Comparison of ENCODE assay signal across 10 cellular contexts in genomic region chr4:76738081-76738931, GRCh38.
A peak's percentile ranks its signal among the peaks of the same experiment; 100 is the strongest.
DNase-seq lines count a peak whose midpoint lies in the region; ATAC-seq and TF ChIP-seq lines count a peak whose summit lies in the region.
"Had no signal": no experiment of that assay in that cellular context is flagged by ENCODE, and none has a peak within 500 bp of the region (broad histone marks: within the 10 kb centered on the region; RNA-seq: fewer than 3 reads in every experiment).

No MANE protein-coding gene starts in this region.

- intact Hi-C loops in posterior vena cava (cut with DNase I) = no loop called here

- H3K9me3 Mint-ChIP-seq in endodermal cell = no peaks in the 10 kb centered on the region
- H3K9me3 Mint-ChIP-seq: naive B cell had no signal

- H3K27ac Mint-ChIP-seq in endodermal cell = no peak overlapping the region

- H3K27ac ChIP-seq in endodermal cell (ENCODE audit: low read depth, low read length) = peak overlapping the region; percentile 5

- DNase-seq in GM03348 (ENCODE audit: low spot score) (peak; percentile 87), endodermal cell (no peak), posterior vena cava (ENCODE audit: low spot score) (peak; percentile 88), H7 (no peak)
- DNase-seq: naive B cell, NCI-H1436 treated with DMSO at 0.1 percent for 48 hours had no signal

- H3K4me3 ChIP-seq in endodermal cell (ENCODE audit: low read length) = no peak overlapping the region
- H3K4me3 ChIP-seq in H7 (ENCODE audit: insufficient read depth, low read depth, low read length) = no peak overlapping the region

- no peak overlapping the region for H3K4me3 Mint-ChIP-seq in endodermal cell
- H3K4me3 Mint-ChIP-seq: naive B cell had no signal

- no peak for TF ChIP-seq CTCF in endodermal cell (conservative IDR thresholded peaks at IDR 0.05)

- H3K36me3 ChIP-seq in endodermal cell (ENCODE audit: control insufficient read depth, insufficient read depth, low read length) (peaks cover 29% of the 10 kb centered on the region), H7 (replicated peaks; ENCODE audit: control insufficient read depth, insufficient read depth, low read length) (peaks cover 12% of the 10 kb centered on the region)

- H3K36me3 Mint-ChIP-seq in endodermal cell (ENCODE audit: low read depth) = peaks cover 24% of the 10 kb centered on the region
- H3K36me3 Mint-ChIP-seq: naive B cell had no signal

- WGBS in endodermal cell (ENCODE audit: insufficient coverage in 1 of 2, insufficient read length in 1 of 2), 2 experiments = 84 to 92% methylated on average over 3 to 5 of the region's 5 CpGs

- H3K27me3 Mint-ChIP-seq in endodermal cell (ENCODE audit: insufficient read depth) = no peaks in the 10 kb centered on the region

- ATAC-seq in HG02885 (IDR thresholded peaks at IDR 0.05; ENCODE audit: poor library complexity, unreplicated experiment) = peak; percentile 45
- ATAC-seq in GM19455 (IDR thresholded peaks at IDR 0.05; ENCODE audit: unreplicated experiment) = no peak
- no peak for ATAC-seq in GM19023 (IDR thresholded peaks at IDR 0.05; ENCODE audit: unreplicated experiment)
- no peak for ATAC-seq in GM19397 (IDR thresholded peaks at IDR 0.05; ENCODE audit: unreplicated experiment)

- no peaks in the 10 kb centered on the region for H3K9me3 ChIP-seq in endodermal cell (ENCODE audit: control insufficient read depth, low read length)

- no peak overlapping the region for H3K9ac ChIP-seq in endodermal cell (ENCODE audit: extremely low read depth, low read length, poor library complexity, severe bottlenecking)

- H3K4me1 Mint-ChIP-seq in endodermal cell = peaks cover 3% of the 10 kb centered on the region
- H3K4me1 Mint-ChIP-seq: naive B cell had no signal

- H3K27me3 ChIP-seq in endodermal cell (ENCODE audit: control insufficient read depth, insufficient read depth, low read length, poor library complexity, severe bottlenecking) = no peaks in the 10 kb centered on the region
- no peaks in the 10 kb centered on the region for H3K27me3 ChIP-seq in H7 (ENCODE audit: control insufficient read depth, insufficient read depth, low read length)

- peaks cover 3% of the 10 kb centered on the region for H3K4me1 ChIP-seq in endodermal cell (ENCODE audit: control insufficient read depth, insufficient read depth, low read length)

Comparison
In these comparisons a context has a peak if more than half of its experiments do, and no peak if none do; other contexts are left out.
1. DNase-seq: peak in GM03348 (single experiment) and posterior vena cava (single experiment); none in endodermal cell (single experiment) and H7 (single experiment).